Comparison of ENCODE assay signal across 22 cellular contexts in genomic region chr3:105130911-105131310, GRCh38.
DNase-seq lines count a peak whose midpoint lies in the region; ATAC-seq, FAIRE-seq and TF ChIP-seq lines count a peak whose summit lies in the region.
"Had no signal": no experiment of that assay in that cellular context is flagged by ENCODE, and none has a peak within 500 bp of the region (broad histone marks: within the 10 kb centered on the region; RNA-seq: fewer than 3 reads in every experiment).

No MANE protein-coding gene starts in this region.

- H3K79me2 ChIP-seq in HepG2 (ENCODE audit: insufficient read depth, low read length) (no peaks in the 10 kb centered on the region), PC-9 (ENCODE audit: low read depth) (no peaks in the 10 kb centered on the region)

- intact Hi-C loops in HepG2 (cut with micrococcal nuclease; ENCODE audit: unreplicated experiment) (no loop called here), right lobe of liver (cut with DNase I) (no loop called here), PC-9 (cut with micrococcal nuclease; ENCODE audit: unreplicated experiment) (no loop called here)
- intact Hi-C loops in dendritic cell treated with granulocyte-macrophage colony-stimulating factor and Interleukin-4, amounts not matched to agents 40 ng/mL and 50 ng/mL, for 4 days (cut with micrococcal nuclease) = no loop called here

- H3K27me3 Mint-ChIP-seq in dendritic cell treated with granulocyte-macrophage colony-stimulating factor and Interleukin-4, amounts not matched to agents 40 ng/mL and 50 ng/mL, for 4 days = no peaks in the 10 kb centered on the region
- H3K27me3 Mint-ChIP-seq: B cell; CD4-positive, alpha-beta T cell had no signal

- H3K36me3 ChIP-seq in HepG2 (replicated peaks in 1 of 2; ENCODE audit: control insufficient read depth in 1 of 2, insufficient read depth in 2 of 2, low read length in 2 of 2) = no peaks in the 10 kb centered on the region
- no peaks in the 10 kb centered on the region for H3K36me3 ChIP-seq in right lobe of liver
- no peaks in the 10 kb centered on the region for H3K36me3 ChIP-seq in PC-9 (ENCODE audit: low read depth)
- H3K36me3 ChIP-seq: BLaER1 treated with 17β-estradiol and CSF1 and Interleukin-3, amounts not matched to agents 10 nM and 100 nM had no signal

- TF ChIP-seq CTCF in HepG2 (CRISPR knock-in tag; IDR thresholded peaks at IDR 0.05) (no peak), right lobe of liver (IDR thresholded peaks at IDR 0.05) (no peak), PC-9 (conservative IDR thresholded peaks at IDR 0.05) (no peak)

- H3K36me3 Mint-ChIP-seq in dendritic cell treated with granulocyte-macrophage colony-stimulating factor and Interleukin-4, amounts not matched to agents 40 ng/mL and 50 ng/mL, for 4 days (ENCODE audit: low read depth) = peaks cover 8% of the 10 kb centered on the region
- H3K36me3 Mint-ChIP-seq: CD8-positive, alpha-beta T cell had no signal

- no peak for ATAC-seq in HepG2
- ATAC-seq in right lobe of liver = no peak
- ATAC-seq: A549; CD8-positive, alpha-beta T cell had no signal

- TF ChIP-seq EP300 in HepG2 (IDR thresholded peaks at IDR 0.05; ENCODE audit: low read depth in 2 of 2, low read length in 2 of 2) = no peak
- no peak for TF ChIP-seq EP300 in HepG2 (CRISPR knock-in tag; IDR thresholded peaks at IDR 0.05; ENCODE audit: borderline replicate concordance)

- WGBS in HepG2 (ENCODE audit: low lambda C conversion rate) = 3% methylated on average over 3 of the region's 3 CpGs
- 86% methylated on average over 3 of the region's 3 CpGs for WGBS in right lobe of liver (ENCODE audit: insufficient coverage, low coverage, low lambda C conversion rate, missing lambda C conversion rate)

- H3K4me2 ChIP-seq in HepG2 (ENCODE audit: low read depth, low read length) = no peak overlapping the region
- H3K4me2 ChIP-seq in PC-9 = no peak overlapping the region
- H3K4me2 ChIP-seq: A549; BLaER1 treated with 17β-estradiol and CSF1 and Interleukin-3, amounts not matched to agents 10 nM and 100 nM had no signal

- H3K4me3 ChIP-seq in HepG2 (replicated peaks in 1 of 3; ENCODE audit: insufficient read depth in 1 of 3, low read depth in 2 of 3, low read length in 3 of 3) = no peak overlapping the region
- no peak overlapping the region for H3K4me3 ChIP-seq in right lobe of liver
- H3K4me3 ChIP-seq in PC-9 = no peak overlapping the region
- H3K4me3 ChIP-seq: A549; BLaER1 treated with 17β-estradiol and CSF1 and Interleukin-3, amounts not matched to agents 10 nM and 100 nM had no signal

- BruUV-seq in HepG2 (replicated peaks; lab: Mats Ljungman, UMichigan) (no TSS peak), PC-9 (replicated peaks; lab: Mats Ljungman, UMichigan) (no TSS peak)

- no peak for TF ChIP-seq POLR2A in HepG2 (IDR thresholded peaks at IDR 0.05; ENCODE audit: insufficient read depth in 1 of 2, low read depth in 2 of 2, low read length in 2 of 2)
- no peak for TF ChIP-seq POLR2A in right lobe of liver (IDR thresholded peaks at IDR 0.05)

- H3K9me3 ChIP-seq in HepG2 (ENCODE audit: low read length) = peaks cover 27% of the 10 kb centered on the region
- peaks cover 0 to 3% (median 0%) of the 10 kb centered on the region in 4 donors for H3K9me3 ChIP-seq in right lobe of liver
- H3K9me3 ChIP-seq in PC-9 (ENCODE audit: insufficient read depth, low read depth) = 0 out of 2 replicates have a peak, but pooled peaks cover 10% of the 10 kb centered on the region
- H3K9me3 ChIP-seq: A549 had no signal

- TF ChIP-seq RAD21 in HepG2 (CRISPR knock-in tag; IDR thresholded peaks at IDR 0.05) = no peak

- no peaks in the 10 kb centered on the region for H3K9me2 ChIP-seq in PC-9 (ENCODE audit: insufficient read depth)

- no peaks in the 10 kb centered on the region for H3K27me3 ChIP-seq in HepG2 (ENCODE audit: control insufficient read depth in 1 of 2, insufficient read depth in 2 of 2, low read length in 2 of 2)
- no peaks in the 10 kb centered on the region for H3K27me3 ChIP-seq in right lobe of liver
- no peaks in the 10 kb centered on the region for H3K27me3 ChIP-seq in PC-9 (ENCODE audit: insufficient read depth, low read depth)
- H3K27me3 ChIP-seq: BLaER1 treated with 17β-estradiol and CSF1 and Interleukin-3, amounts not matched to agents 10 nM and 100 nM had no signal

- peaks cover 7% of the 10 kb centered on the region for H3K4me1 Mint-ChIP-seq in dendritic cell treated with granulocyte-macrophage colony-stimulating factor and Interleukin-4, amounts not matched to agents 40 ng/mL and 50 ng/mL, for 4 days (ENCODE audit: low read depth)
- H3K4me1 Mint-ChIP-seq: B cell had no signal

- no peak for DNase-seq in HepG2 (ENCODE audit: low spot score)
- DNase-seq in right lobe of liver = no peak
- DNase-seq in PC-9 = no peak
- no peak for DNase-seq in stimulated activated CD4-positive, alpha-beta T cell treated with anti-CD3 and anti-CD28 coated beads, Interleukin-15, amount 100 ng/mL, for 24 hours
- DNase-seq in hepatic stellate cell (ENCODE audit: low spot score) = no peak
- DNase-seq: AML-193; Caco-2; Calu3; CD4-positive, alpha-beta T cell; CD8-positive, alpha-beta T cell; DMS79 treated with DMSO at 0.1 percent for 48 hours; GF-D8 had no signal

- peaks cover 25% of the 10 kb centered on the region for H3K9me3 Mint-ChIP-seq in dendritic cell treated with granulocyte-macrophage colony-stimulating factor and Interleukin-4, amounts not matched to agents 40 ng/mL and 50 ng/mL, for 4 days

- H3K9ac ChIP-seq in HepG2 (ENCODE audit: insufficient read depth, low read depth, low read length) = no peak overlapping the region
- H3K9ac ChIP-seq: BLaER1 treated with 17β-estradiol and CSF1 and Interleukin-3, amounts not matched to agents 10 nM and 100 nM had no signal

- in situ Hi-C loops in HepG2 (cut with HindIII; ENCODE audit: extremely low pct_ligation_motif_present, low pct_unique_long_range_greater_than_20kb) = no loop called here

- FAIRE-seq in HepG2 (lab: Jason Lieb, UNC) = no peak
- FAIRE-seq: A549, D721Med, G401.6, GM12891, GM19239 had no signal

- H3K27ac Mint-ChIP-seq in dendritic cell treated with granulocyte-macrophage colony-stimulating factor and Interleukin-4, amounts not matched to agents 40 ng/mL and 50 ng/mL, for 4 days = peak overlapping the region; percentile 5
- H3K27ac Mint-ChIP-seq: B cell; CD4-positive, alpha-beta T cell; CD8-positive, alpha-beta T cell had no signal

- CTCF ChIA-PET in HepG2 (lab: Yijun Ruan, JAX; ENCODE audit: low intra/inter-chr PET ratio, low total read pairs) (no interaction called here), PC-9 (lab: Charles Lee) (no interaction called here)

- H3F3A ChIP-seq in PC-9 (ENCODE audit: insufficient read depth, low read depth) = no peaks in the 10 kb centered on the region

- POLR2A ChIA-PET in HepG2 (lab: Yijun Ruan, JAX) = no interaction called here
- POLR2A ChIA-PET in PC-9 (lab: Charles Lee; ENCODE audit: unreplicated experiment) = no interaction called here

- H3K4me1 ChIP-seq in HepG2 (ENCODE audit: insufficient read depth, low read length) (no peaks in the 10 kb centered on the region), right lobe of liver (no peaks in the 10 kb centered on the region), PC-9 (replicated peaks; ENCODE audit: insufficient read depth) (no peaks in the 10 kb centered on the region)
- H3K4me1 ChIP-seq: A549; BLaER1 treated with 17β-estradiol and CSF1 and Interleukin-3, amounts not matched to agents 10 nM and 100 nM; Caco-2 had no signal

- H4K20me1 ChIP-seq in HepG2 (ENCODE audit: insufficient read depth, low read length) (no peaks in the 10 kb centered on the region), PC-9 (ENCODE audit: insufficient read depth) (no peaks in the 10 kb centered on the region)
- H4K20me1 ChIP-seq: BLaER1 treated with 17β-estradiol and CSF1 and Interleukin-3, amounts not matched to agents 10 nM and 100 nM had no signal

- H2AFZ ChIP-seq in HepG2 (ENCODE audit: low read length) = no peak overlapping the region
- 0 out of 2 replicates have a peak overlapping the region, but pooled peaks have one; percentile 28 for H2AFZ ChIP-seq in PC-9

- H3K4me3 Mint-ChIP-seq in dendritic cell treated with granulocyte-macrophage colony-stimulating factor and Interleukin-4, amounts not matched to agents 40 ng/mL and 50 ng/mL, for 4 days = no peak overlapping the region
- H3K4me3 Mint-ChIP-seq: B cell; CD4-positive, alpha-beta T cell; CD8-positive, alpha-beta T cell had no signal

- H3K27ac ChIP-seq in HepG2 (ENCODE audit: extremely low read length, insufficient read depth, low read length) (no peak overlapping the region), right lobe of liver (no peak overlapping the region), PC-9 (no peak overlapping the region)
- H3K27ac ChIP-seq: 22Rv1; A549; BLaER1 treated with 17β-estradiol and CSF1 and Interleukin-3, amounts not matched to agents 10 nM and 100 nM; C4-2B had no signal

TF ChIP-seq in HepG2, 621 proteins besides CTCF, POLR2A, EP300 and RAD21:
- no peak for TF ChIP-seq STAT5B (CRISPR knock-in tag; IDR thresholded peaks at IDR 0.05)
- peak; percentile 98; the same call in 1 of the 2 replicates for TF ChIP-seq ZNF337 (CRISPR knock-in tag; IDR thresholded peaks at IDR 0.05; ENCODE audit: borderline replicate concordance, low read depth)
